Comparison of ENCODE assay signal across 8 cellular contexts in the genomic region with DNA sequence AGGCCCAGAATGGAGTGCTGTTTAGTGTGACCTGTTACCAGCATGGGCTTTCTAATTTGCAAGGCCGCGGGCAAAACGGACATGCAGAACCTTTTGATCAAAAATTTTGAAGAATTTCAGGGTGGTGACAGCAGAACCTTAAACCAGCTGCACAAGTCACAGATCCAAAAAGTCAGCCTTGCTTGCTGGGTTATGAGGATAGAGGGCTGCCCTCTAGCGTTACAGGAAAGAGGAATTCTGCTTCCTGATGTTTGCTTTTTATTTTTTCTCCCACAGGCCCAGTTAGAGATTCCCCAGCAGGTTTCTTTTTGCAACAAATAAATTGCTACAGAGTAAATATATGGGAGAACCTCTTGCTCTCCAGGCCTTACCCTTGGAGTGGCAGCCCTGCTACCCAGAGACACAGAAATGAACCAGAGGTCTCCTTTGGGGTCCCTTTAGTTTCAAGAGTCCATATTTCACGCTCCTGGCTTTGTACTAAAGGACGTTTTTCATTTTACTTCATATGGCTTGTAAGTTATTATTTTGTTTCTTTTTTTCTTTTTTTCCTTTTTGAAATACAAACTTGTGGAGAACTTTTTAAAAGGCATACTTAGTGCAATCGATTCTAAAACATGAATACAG. TPM values are rescaled to one million over a fixed set of nuclear protein-coding genes. Genes with fewer than 3 reads are reported as not detected.
DNase-seq lines count a peak whose midpoint lies in the region; ATAC-seq and TF ChIP-seq lines count a peak whose summit lies in the region.

No MANE protein-coding gene starts in this region.

- H2AFZ ChIP-seq in Karpas-422 (ENCODE audit: low read length) (no peak overlapping the region), SU-DHL-6 (ENCODE audit: low read depth, low read length, severe bottlenecking) (no peak overlapping the region)

- H3K4me3 ChIP-seq in Karpas-422 (ENCODE audit: low read length): no peak overlapping the region
- no peak overlapping the region for H3K4me3 ChIP-seq in SU-DHL-6 (ENCODE audit: insufficient read depth, low read length, poor library complexity, severe bottlenecking)

- H4K20me1 ChIP-seq in Karpas-422 (ENCODE audit: insufficient read depth, low read depth, low read length) (no peaks in the 10 kb centered on the region), SU-DHL-6 (ENCODE audit: low read depth, low read length) (no peaks in the 10 kb centered on the region)

- no peaks in the 10 kb centered on the region for H3K79me2 ChIP-seq in Karpas-422 (ENCODE audit: low read length)
- no peaks in the 10 kb centered on the region for H3K79me2 ChIP-seq in SU-DHL-6 (ENCODE audit: insufficient read depth, low read length)

- H3K27me3 ChIP-seq in Karpas-422 (ENCODE audit: low read length) (no peaks in the 10 kb centered on the region), SU-DHL-6 (ENCODE audit: low read length) (no peaks in the 10 kb centered on the region)

- peaks cover 4% of the 10 kb centered on the region for H3K4me1 Mint-ChIP-seq in T-helper 17 cell

- H3K9me3 ChIP-seq in Karpas-422 (ENCODE audit: low read length): no peaks in the 10 kb centered on the region
- no peaks in the 10 kb centered on the region for H3K9me3 ChIP-seq in SU-DHL-6 (ENCODE audit: insufficient read depth, low read length)
- H3K9me3 ChIP-seq in T-helper 17 cell (ENCODE audit: control insufficient read depth, low read length, poor library complexity, severe bottlenecking): no peaks in the 10 kb centered on the region

- no peaks in the 10 kb centered on the region for H3K4me1 ChIP-seq in Karpas-422 (ENCODE audit: low read length)

- H3K4me2 ChIP-seq in Karpas-422 (ENCODE audit: low read depth, low read length, poor library complexity, severe bottlenecking): no peak overlapping the region
- no peak overlapping the region for H3K4me2 ChIP-seq in SU-DHL-6 (ENCODE audit: low read depth, low read length, poor library complexity, severe bottlenecking)

- peak; percentile 13 for TF ChIP-seq CTCF in SU-DHL-6 (IDR thresholded peaks at IDR 0.05; ENCODE audit: insufficient read depth, low read length, poor library complexity, severe bottlenecking)

- H3K27ac ChIP-seq in Karpas-422 (ENCODE audit: low read length): no peak overlapping the region
- no peak overlapping the region for H3K27ac ChIP-seq in SU-DHL-6 (ENCODE audit: low read depth, low read length)

- H3F3A ChIP-seq in SU-DHL-6 (ENCODE audit: insufficient read depth): no peaks in the 10 kb centered on the region

- H3K36me3 ChIP-seq in Karpas-422 (ENCODE audit: insufficient read depth, low read length) (no peaks in the 10 kb centered on the region), SU-DHL-6 (ENCODE audit: low read length) (no peaks in the 10 kb centered on the region)

- H3K4me3 Mint-ChIP-seq in T-helper 17 cell: no peak overlapping the region

- H3K9me2 ChIP-seq in Karpas-422 (replicated peaks; ENCODE audit: insufficient read depth, low read length): no peaks in the 10 kb centered on the region
- H3K9me2 ChIP-seq in SU-DHL-6 (replicated peaks; ENCODE audit: insufficient read depth, low read length): no peaks in the 10 kb centered on the region

- H3K36me3 Mint-ChIP-seq in T-helper 17 cell (ENCODE audit: low read depth): peaks cover 3% of the 10 kb centered on the region

- H3K9ac ChIP-seq in Karpas-422 (ENCODE audit: low read length) (no peak overlapping the region), SU-DHL-6 (ENCODE audit: low read length) (no peak overlapping the region)

- H3K27me3 Mint-ChIP-seq in T-helper 17 cell: peaks cover 34% of the 10 kb centered on the region

- no peak overlapping the region for H3K27ac Mint-ChIP-seq in T-helper 17 cell

- peak; percentile 2 for DNase-seq in COLO829 (ENCODE audit: low spot score)
- DNase-seq in Karpas-422: peak; percentile 44
- peak; percentile 69 for DNase-seq in islet precursor cell
- DNase-seq in T-helper 17 cell: no peak
- no peak for DNase-seq in CD1c-positive myeloid dendritic cell (ENCODE audit: extremely low spot score)

- ATAC-seq in T-helper 17 cell (no peak), GM18873 (IDR thresholded peaks at IDR 0.05; ENCODE audit: low FRiP score, unreplicated experiment) (no peak), HG03442 (IDR thresholded peaks at IDR 0.05; ENCODE audit: unreplicated experiment) (no peak)

RNA-seq across cellular contexts. Expression of a gene that starts 3.4 kb away (rescaled TPM):
- not detected in 2 replicates for total RNA-seq in Karpas-422 (2014; rRNA removed; shearing (Covaris generic); ENCODE audit: low replicate concordance)
- total RNA-seq in T-helper 17 cell: not detected

Comparison
In these comparisons a context has a peak if more than half of its experiments do, and no peak if none do; other contexts are left out.
1. DNase-seq: peak in COLO829 (single experiment), Karpas-422 (single experiment) and islet precursor cell (single experiment); none in T-helper 17 cell (0 of 3) and CD1c-positive myeloid dendritic cell (single experiment).